In the genomic region with DNA sequence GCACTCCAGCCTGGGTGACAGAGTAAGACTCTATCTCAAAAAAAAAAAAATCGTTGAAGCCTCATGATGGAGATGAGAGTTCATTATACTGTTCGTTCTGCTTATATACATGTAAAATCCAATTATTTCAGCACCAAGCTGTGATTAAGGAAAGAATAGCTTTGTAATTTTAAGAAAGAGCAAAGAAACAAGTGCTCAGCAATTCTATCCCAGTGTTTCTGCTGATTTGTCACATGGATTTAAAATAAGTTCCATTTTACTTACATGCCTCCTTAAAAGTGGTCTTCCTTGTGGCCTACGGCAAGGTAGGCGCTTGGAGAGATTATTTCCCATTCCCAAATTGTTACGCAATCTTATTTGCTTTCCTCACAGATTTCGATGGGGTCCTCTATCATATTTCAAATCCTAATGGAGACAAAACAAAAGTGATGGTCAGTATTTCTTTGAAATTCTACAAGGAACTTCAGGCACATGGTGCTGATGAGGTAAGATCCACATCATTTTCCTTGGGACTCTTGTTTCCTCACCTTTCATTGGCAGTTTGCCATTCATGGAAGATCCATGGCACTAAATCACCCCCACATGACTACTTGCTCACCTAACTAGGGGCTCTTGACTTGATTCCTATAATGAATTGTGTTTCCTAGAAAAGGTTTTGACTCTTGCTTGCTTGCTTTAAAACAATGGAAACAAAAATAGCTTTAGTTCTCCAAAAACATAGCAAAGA, we compare ENCODE assay signal across 10 cellular contexts. TPM values are rescaled to one million over a fixed set of nuclear protein-coding genes. Genes with fewer than 3 reads are reported as not detected.
DNase-seq lines count a peak whose midpoint lies in the region; TF ChIP-seq lines count a peak whose summit lies in the region.
"Had no signal": no experiment of that assay in that cellular context is flagged by ENCODE, and none has a peak within 500 bp of the region (broad histone marks: within the 10 kb centered on the region; RNA-seq: fewer than 3 reads in every experiment).

No MANE protein-coding gene starts in this region.

- peaks cover 76% of the 10 kb centered on the region for H3K4me1 Mint-ChIP-seq in dendritic cell treated with granulocyte-macrophage colony-stimulating factor and Interleukin-4, amounts not matched to agents 40 ng/mL and 50 ng/mL, for 4 days (ENCODE audit: low read depth)

- H3K9me2 ChIP-seq in OCI-LY1 (ENCODE audit: low read depth, low read length) = no peaks in the 10 kb centered on the region

- no peaks in the 10 kb centered on the region for H3K9me3 ChIP-seq in OCI-LY1 (ENCODE audit: low read length)
- no peaks in the 10 kb centered on the region for H3K9me3 ChIP-seq in prostate gland

- H3K27me3 Mint-ChIP-seq in dendritic cell treated with granulocyte-macrophage colony-stimulating factor and Interleukin-4, amounts not matched to agents 40 ng/mL and 50 ng/mL, for 4 days = no peaks in the 10 kb centered on the region

- WGBS in prostate gland = 89% methylated on average over 6 of the region's 6 CpGs

- H3K9me3 Mint-ChIP-seq in dendritic cell treated with granulocyte-macrophage colony-stimulating factor and Interleukin-4, amounts not matched to agents 40 ng/mL and 50 ng/mL, for 4 days = no peaks in the 10 kb centered on the region

- H3K4me3 Mint-ChIP-seq in dendritic cell treated with granulocyte-macrophage colony-stimulating factor and Interleukin-4, amounts not matched to agents 40 ng/mL and 50 ng/mL, for 4 days = peak overlapping the region; percentile 40

- peaks cover 4% of the 10 kb centered on the region; the same call in 1 of the 2 replicates for H4K20me1 ChIP-seq in OCI-LY1 (ENCODE audit: insufficient read depth, low read length)

- H3K79me2 ChIP-seq in OCI-LY1 (ENCODE audit: insufficient read depth, low read length) = peaks cover 18% of the 10 kb centered on the region

- H3K4me3 ChIP-seq in OCI-LY1 (ENCODE audit: low read depth, low read length, poor library complexity, severe bottlenecking) (no peak overlapping the region), prostate gland (no peak overlapping the region)

- no peak overlapping the region for H3K4me2 ChIP-seq in OCI-LY1 (ENCODE audit: low read length)

- no peaks in the 10 kb centered on the region for H3F3A ChIP-seq in OCI-LY1 (ENCODE audit: insufficient read depth, low read length)

- DNase-seq in EL (peak; percentile 18), prostate gland (ENCODE audit: low spot score) (no peak), NCI-H1436 (lab: John Stamatoyannopoulos, UW) (no peak), NCI-H526 (lab: John Stamatoyannopoulos, UW) (no peak), HUDEP-2 (lab: John Stamatoyannopoulos, UW; ENCODE audit: unreplicated experiment in 76 of 76) (no peak), NCI-H1048 (lab: John Stamatoyannopoulos, UW) (no peak)
- DNase-seq: retina, SHP77 treated with DMSO at 0.1 percent for 48 hours had no signal

- TF ChIP-seq CTCF in OCI-LY1 (IDR thresholded peaks at IDR 0.05; ENCODE audit: low read length) (no peak), prostate gland (IDR thresholded peaks at IDR 0.05) (no peak)

- peak overlapping the region; percentile 48 for H3K27ac Mint-ChIP-seq in dendritic cell treated with granulocyte-macrophage colony-stimulating factor and Interleukin-4, amounts not matched to agents 40 ng/mL and 50 ng/mL, for 4 days

- H3K36me3 Mint-ChIP-seq in dendritic cell treated with granulocyte-macrophage colony-stimulating factor and Interleukin-4, amounts not matched to agents 40 ng/mL and 50 ng/mL, for 4 days (ENCODE audit: low read depth) = peaks cover 95% of the 10 kb centered on the region

- no peak overlapping the region for H3K9ac ChIP-seq in OCI-LY1 (ENCODE audit: low read length)

- intact Hi-C loops in dendritic cell treated with granulocyte-macrophage colony-stimulating factor and Interleukin-4, amounts not matched to agents 40 ng/mL and 50 ng/mL, for 4 days (cut with micrococcal nuclease) = loop anchor here (1.0 kb wide), 1 partner anchor 10 kb away; no protein-coding TSS in a partner anchor
- intact Hi-C loops in prostate gland (cut with DNase I) = no loop called here

- H2AFZ ChIP-seq in OCI-LY1 (ENCODE audit: low read length) = no peak overlapping the region

- H3K36me3 ChIP-seq in OCI-LY1 (ENCODE audit: insufficient read depth, low read length) = peaks cover 97% of the 10 kb centered on the region
- no peaks in the 10 kb centered on the region for H3K36me3 ChIP-seq in prostate gland

- no peaks in the 10 kb centered on the region for H3K27me3 ChIP-seq in OCI-LY1 (ENCODE audit: insufficient read depth, low read length)
- no peaks in the 10 kb centered on the region for H3K27me3 ChIP-seq in prostate gland (replicated peaks; ENCODE audit: insufficient read depth)

- H3K4me1 ChIP-seq in OCI-LY1 (ENCODE audit: insufficient read depth, low read length, severe bottlenecking) (peaks cover 16% of the 10 kb centered on the region), prostate gland (replicated peaks) (no peaks in the 10 kb centered on the region)

- no peak for TF ChIP-seq POLR2A in prostate gland (IDR thresholded peaks at IDR 0.05)

- H3K27ac ChIP-seq in OCI-LY1 (ENCODE audit: low read depth, low read length, poor library complexity, severe bottlenecking) = peak overlapping the region; percentile 43
- peak overlapping the region; percentile 16 to 54 for H3K27ac ChIP-seq in prostate gland

RNA-seq across cellular contexts. Expression of a gene that starts 11.5 kb away (rescaled TPM):
- 100 to 1,000 TPM; 182 to 207 TPM for total RNA-seq in prostate gland

RNA-seq across cellular contexts. Expression of a gene that starts 32.3 kb away (rescaled TPM):
- under 1 TPM in 1 of 2 donors, not detected in 1; 0.91 TPM for total RNA-seq in prostate gland

RNA-seq across cellular contexts. Expression of a gene that starts 41.4 kb away (rescaled TPM):
- total RNA-seq in prostate gland = 100 to 1,000 TPM; 217 to 237 TPM

RNA-seq across cellular contexts. Expression of a gene that starts 41.8 kb away (rescaled TPM):
- total RNA-seq in prostate gland = 100 to 1,000 TPM; 103 to 145 TPM
